ENCODE assay signal across 9 cellular contexts in genomic region chr15:92683511-92683834, GRCh38. TPM values are rescaled to one million over a fixed set of nuclear protein-coding genes. Genes with fewer than 3 reads are reported as not detected.
DNase-seq lines count a peak whose midpoint lies in the region; ATAC-seq, FAIRE-seq and TF ChIP-seq lines count a peak whose summit lies in the region.
"Had no signal": no experiment of that assay in that cellular context is flagged by ENCODE, and none has a peak within 500 bp of the region (broad histone marks: within the 10 kb centered on the region; RNA-seq: fewer than 3 reads in every experiment).

No MANE protein-coding gene starts in this region.

- H3K4me2 ChIP-seq in mammary epithelial cell (ENCODE audit: insufficient read depth, low read depth, low read length), result no peak overlapping the region
- no peak overlapping the region for H3K4me2 ChIP-seq in keratinocyte (ENCODE audit: control insufficient read depth, extremely low read depth, insufficient read depth, low read depth, low read length)

- H3K27me3 Mint-ChIP-seq in MCF 10A (ENCODE audit: insufficient read depth, unreplicated experiment) (no peaks in the 10 kb centered on the region), T-helper 17 cell (peaks cover 30% of the 10 kb centered on the region)

- H3K4me3 ChIP-seq in mammary epithelial cell (replicated peaks in 1 of 3; ENCODE audit: insufficient read depth in 1 of 3, low read depth in 2 of 3, low read length in 3 of 3) (no peak overlapping the region), adipocyte (ENCODE audit: low read length) (no peak overlapping the region), keratinocyte (ENCODE audit: control insufficient read depth in 2 of 3, extremely low read depth in 1 of 3, insufficient read depth in 2 of 3, low read depth in 1 of 3, low read length in 3 of 3) (no peak overlapping the region)

- H3K4me3 Mint-ChIP-seq in MCF 10A (ENCODE audit: unreplicated experiment) (no peak overlapping the region), T-helper 17 cell (no peak overlapping the region)
- H3K4me3 Mint-ChIP-seq: T-helper 1 cell treated with Interleukin-12 subunit alpha and Interleukin-12 subunit beta and Interleukin-4 antibody, amounts not matched to agents 30 μg/mL and 1 μg/mL, for 36 hours had no signal

- intact Hi-C loops in MCF 10A (cut with micrococcal nuclease), result no loop called here
- intact Hi-C loops in mammary epithelial cell (cut with micrococcal nuclease), result loop anchor here (1.0 kb wide), 1 partner anchor 162 kb away; no protein-coding TSS in a partner anchor

- peak; percentile 23 for TF ChIP-seq CTCF in MCF 10A (IDR thresholded peaks at IDR 0.05; ENCODE audit: unreplicated experiment)
- TF ChIP-seq CTCF in mammary epithelial cell (conservative IDR thresholded peaks at IDR 0.05 in 1 of 2, IDR thresholded peaks at IDR 0.05 in 1 of 2; ENCODE audit: extremely low read depth in 1 of 2, insufficient read depth in 1 of 2, low read depth in 1 of 2, low read length in 2 of 2), result peak in 1 of 2 donors; percentile 43
- TF ChIP-seq CTCF in keratinocyte (optimal IDR thresholded peaks at IDR 0.05 in 1 of 3, IDR thresholded peaks at IDR 0.05 in 1 of 3, conservative IDR thresholded peaks at IDR 0.05 in 1 of 3; ENCODE audit: extremely low read depth in 1 of 3, insufficient read depth in 2 of 3, low read length in 3 of 3), result peak in 2 of 3 experiments; percentile 18 to 51
- no peak for TF ChIP-seq CTCF in RWPE1 (conservative IDR thresholded peaks at IDR 0.05; ENCODE audit: low read depth)

- 63% methylated on average over 4 of the region's 6 CpGs for WGBS in mammary epithelial cell (ENCODE audit: low coverage, missing lambda C conversion rate)

- ATAC-seq in HG03432 (IDR thresholded peaks at IDR 0.05; ENCODE audit: unreplicated experiment) (no peak), T-helper 17 cell (no peak)

- no peaks in the 10 kb centered on the region for H3K79me2 ChIP-seq in mammary epithelial cell (ENCODE audit: insufficient read depth, low read length)
- H3K79me2 ChIP-seq in keratinocyte (ENCODE audit: control insufficient read depth, insufficient read depth, low read length), result no peaks in the 10 kb centered on the region

- H3K27ac ChIP-seq in mammary epithelial cell (ENCODE audit: insufficient read depth, low read depth, low read length) (no peak overlapping the region), keratinocyte (ENCODE audit: control insufficient read depth, insufficient read depth, low read length) (no peak overlapping the region), RWPE1 (no peak overlapping the region)

- H4K20me1 ChIP-seq in mammary epithelial cell (ENCODE audit: insufficient read depth, low read length) (no peaks in the 10 kb centered on the region), keratinocyte (ENCODE audit: control insufficient read depth, extremely low read depth, insufficient read depth, low read length) (no peaks in the 10 kb centered on the region)

- H3K36me3 Mint-ChIP-seq in MCF 10A (ENCODE audit: insufficient read depth, unreplicated experiment) (no peaks in the 10 kb centered on the region), T-helper 17 cell (ENCODE audit: low read depth) (peaks cover 8% of the 10 kb centered on the region)

- POLR2A ChIA-PET in MCF 10A (lab: Yijun Ruan, JAX) (no interaction called here), RWPE1 (lab: Yijun Ruan, JAX; ENCODE audit: low non-redundant PET) (no interaction called here)

- no peaks in the 10 kb centered on the region for H3K36me3 ChIP-seq in mammary epithelial cell (ENCODE audit: insufficient read depth, low read length)
- H3K36me3 ChIP-seq in adipocyte (ENCODE audit: control insufficient read depth, insufficient read depth, low read length, severe bottlenecking), result no peaks in the 10 kb centered on the region
- no peaks in the 10 kb centered on the region for H3K36me3 ChIP-seq in keratinocyte (ENCODE audit: control insufficient read depth in 2 of 2, extremely low read depth in 1 of 2, insufficient read depth in 2 of 2, low read length in 2 of 2)

- H2AFZ ChIP-seq in mammary epithelial cell (ENCODE audit: low read depth, low read length) (no peak overlapping the region), keratinocyte (ENCODE audit: control insufficient read depth, low read length) (no peak overlapping the region)

- BruUV-seq in MCF 10A (replicated peaks; lab: Mats Ljungman, UMichigan) (no TSS peak), mammary epithelial cell (replicated peaks; lab: Mats Ljungman, UMichigan) (no TSS peak)

- H3K27me3 ChIP-seq in mammary epithelial cell (ENCODE audit: insufficient read depth, low read length) (no peaks in the 10 kb centered on the region), adipocyte (replicated peaks; ENCODE audit: control insufficient read depth, insufficient read depth, low read length) (no peaks in the 10 kb centered on the region), keratinocyte (ENCODE audit: control insufficient read depth, extremely low read depth, insufficient read depth, low read length) (no peaks in the 10 kb centered on the region)

- in situ Hi-C loops in mammary epithelial cell (cut with MboI; ENCODE audit: low sequenced_read_pairs in 2 of 2), result no loop called here

- no peaks in the 10 kb centered on the region for H3K9me1 ChIP-seq in keratinocyte (ENCODE audit: control insufficient read depth, extremely low read depth, insufficient read depth, low read length)

- H3K27ac Mint-ChIP-seq in MCF 10A (ENCODE audit: low read depth, unreplicated experiment) (no peak overlapping the region), T-helper 17 cell (no peak overlapping the region)
- H3K27ac Mint-ChIP-seq: T-helper 1 cell treated with Interleukin-12 subunit alpha and Interleukin-12 subunit beta and Interleukin-4 antibody, amounts not matched to agents 30 μg/mL and 1 μg/mL, for 36 hours had no signal

- peak; percentile 18 for DNase-seq in MCF 10A (ENCODE audit: unreplicated experiment)
- no peak for DNase-seq in mammary epithelial cell
- peak; percentile 48 for DNase-seq in adipocyte (ENCODE audit: low read depth)
- no peak for DNase-seq in keratinocyte (ENCODE audit: low read depth, low spot score)
- no peak for DNase-seq in T-helper 17 cell
- no peak for DNase-seq in GM12891 (ENCODE audit: insufficient read length, low spot score)
- DNase-seq in RWPE1 (ENCODE audit: low spot score), result no peak

- no peak for FAIRE-seq in keratinocyte (lab: Jason Lieb, UNC)
- no peak for FAIRE-seq in GM12891 (lab: Jason Lieb, UNC)

- no peaks in the 10 kb centered on the region for H3K9me3 Mint-ChIP-seq in MCF 10A (ENCODE audit: unreplicated experiment)

- CTCF ChIA-PET in MCF 10A (lab: Yijun Ruan, JAX) (no interaction called here), mammary epithelial cell (lab: Charles Lee; ENCODE audit: low non-redundant PET) (no interaction called here), RWPE1 (lab: Yijun Ruan, JAX) (interaction anchor here (0.6 to 0.8 kb wide), 2 partner anchors 24 to 406 kb away, joined by 4 to 5 read pairs; no protein-coding TSS in a partner anchor)

- dilution Hi-C loops in mammary epithelial cell (cut with HindIII; ENCODE audit: low sequenced_read_pairs), result no loop called here
- dilution Hi-C loops in keratinocyte (cut with MboI; ENCODE audit: extremely low pct_ligation_motif_present, low sequenced_read_pairs), result no loop called here

- H3K4me1 ChIP-seq in mammary epithelial cell (ENCODE audit: insufficient read depth, low read length) (no peaks in the 10 kb centered on the region), adipocyte (ENCODE audit: control insufficient read depth, insufficient read depth, low read length) (peaks cover 27% of the 10 kb centered on the region), keratinocyte (ENCODE audit: control insufficient read depth, extremely low read depth, insufficient read depth, low read length) (no peaks in the 10 kb centered on the region)

- no peak overlapping the region for H3K9ac ChIP-seq in mammary epithelial cell (ENCODE audit: insufficient read depth, low read length)
- H3K9ac ChIP-seq in adipocyte (ENCODE audit: low read length), result no peak overlapping the region
- no peak overlapping the region for H3K9ac ChIP-seq in keratinocyte (ENCODE audit: control insufficient read depth, extremely low read depth, insufficient read depth, low read length)

- TF ChIP-seq POLR2A in GM12891 (IDR thresholded peaks at IDR 0.05; ENCODE audit: low read depth, low read length), result no peak

- H3K4me1 Mint-ChIP-seq in MCF 10A (ENCODE audit: insufficient read depth, unreplicated experiment) (no peaks in the 10 kb centered on the region), T-helper 17 cell (no peaks in the 10 kb centered on the region)

- H3K9me3 ChIP-seq in mammary epithelial cell (replicated peaks; ENCODE audit: insufficient read depth, low read length), result no peaks in the 10 kb centered on the region
- H3K9me3 ChIP-seq in adipocyte (ENCODE audit: control insufficient read depth, low read length), result no peaks in the 10 kb centered on the region
- H3K9me3 ChIP-seq in keratinocyte (ENCODE audit: control insufficient read depth, low read depth, low read length), result no peaks in the 10 kb centered on the region
- H3K9me3 ChIP-seq in T-helper 17 cell (ENCODE audit: control insufficient read depth, low read length, poor library complexity, severe bottlenecking), result no peaks in the 10 kb centered on the region

TF ChIP-seq in GM12891, 5 proteins besides CTCF, POLR2A, EP300 and RAD21:
- TF ChIP-seq PAX5 (IDR thresholded peaks at IDR 0.05; ENCODE audit: insufficient read depth, low read length, severe bottlenecking) (no peak), TAF1 (IDR thresholded peaks at IDR 0.05; ENCODE audit: low read depth, low read length) (no peak), POLR2AphosphoS5 (IDR thresholded peaks at IDR 0.05; ENCODE audit: low read depth, low read length) (no peak), SPI1 (IDR thresholded peaks at IDR 0.05; ENCODE audit: low read depth, low read length) (no peak), POU2F2 (IDR thresholded peaks at IDR 0.05; ENCODE audit: low read depth, low read length) (no peak)
TF ChIP-seq in GM12891: peak in this region for 0.

RNA-seq across cellular contexts. Expression of gene FAM174B, which starts 27.9 kb away (rescaled TPM):
- 3.5 and 6.5 TPM in 2 replicates for total RNA-seq in MCF 10A (2022)
- total RNA-seq in mammary epithelial cell, result 1 to 10 TPM in 1 of 2 donors, under 1 TPM in 1; 0.87 to 1.7 TPM
- polyA plus RNA-seq in mammary epithelial cell, result 0.44 TPM
- not detected for polyA minus RNA-seq in mammary epithelial cell
- 0.22 to 0.73 TPM (median 0.44 TPM) in 3 replicates for polyA plus RNA-seq in keratinocyte
- not detected for polyA plus RNA-seq in keratinocyte (2011; ENCODE audit: low read depth)
- polyA plus RNA-seq in keratinocyte (2011; cell fraction: cytosol; rRNA removed), result 0.18 and 0.38 TPM in 2 replicates
- 0.48 and 0.60 TPM in 2 replicates for polyA plus RNA-seq in keratinocyte (2011; cell fraction: nucleus; rRNA removed)
- polyA plus RNA-seq in keratinocyte (2012; ENCODE audit: low replicate concordance), result 0.16 and 1.4 TPM in 2 replicates
- 0.89 to 1.5 TPM in 2 of 3 replicates, not detected in the other for polyA minus RNA-seq in keratinocyte
- not detected for polyA minus RNA-seq in keratinocyte (2011; cell fraction: cytosol; rRNA and poly(A)+ RNA removed)
- 1.2 and 1.7 TPM in 2 replicates for polyA minus RNA-seq in keratinocyte (2011; cell fraction: nucleus; rRNA and poly(A)+ RNA removed)
- 1 to 10 TPM; 3.5 to 4.3 TPM for total RNA-seq in T-helper 17 cell
- 28.6 TPM for polyA plus RNA-seq in GM12891 (2012; ENCODE audit: low read depth, missing spikeins)

Comparison
In these comparisons a context has a peak if more than half of its experiments do, and no peak if none do; other contexts are left out.
1. DNase-seq: peak in MCF 10A (single experiment) and adipocyte (single experiment); none in mammary epithelial cell (single experiment), keratinocyte (single experiment), T-helper 17 cell (0 of 3), GM12891 (single experiment) and RWPE1 (single experiment).